In the genomic region with DNA sequence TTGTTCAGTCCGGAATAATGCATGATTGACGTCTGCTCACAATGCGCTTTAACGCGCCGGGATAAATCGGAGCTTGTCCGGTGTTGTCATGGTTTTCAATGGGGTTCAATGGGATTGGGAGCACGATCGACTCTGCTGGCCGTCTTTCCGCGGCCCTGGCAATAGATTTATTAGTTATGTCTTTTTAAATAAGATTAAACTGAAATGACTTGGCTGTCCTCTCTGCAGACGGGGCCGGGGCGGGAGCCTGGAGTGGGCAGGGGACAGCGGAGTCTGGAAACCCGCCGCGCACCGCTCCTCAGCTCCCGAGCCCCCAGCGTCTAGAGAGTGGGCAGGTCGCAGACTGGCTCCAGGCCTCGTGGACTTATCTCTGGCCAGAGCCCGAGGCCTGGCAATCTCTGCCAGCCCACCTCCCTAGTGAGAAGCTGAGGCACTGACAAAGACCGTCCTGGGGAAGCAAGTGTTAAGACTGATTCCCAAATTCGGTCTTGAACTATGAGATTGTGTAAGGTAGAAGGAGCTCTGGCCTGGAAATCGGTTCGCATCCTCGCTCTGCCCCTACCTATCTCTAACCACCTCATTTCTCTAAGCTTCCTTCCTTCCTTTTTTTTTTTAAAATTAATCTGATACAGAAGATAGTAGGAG, we compare ENCODE assay signal across 29 cellular contexts. TPM values are rescaled to one million over a fixed set of nuclear protein-coding genes. Genes with fewer than 3 reads are reported as not detected.
"Had no signal": no experiment of that assay in that cellular context is flagged by ENCODE, and none has a peak within 500 bp of the region (broad histone marks: within the 10 kb centered on the region; RNA-seq: fewer than 3 reads in every experiment).

No MANE protein-coding gene starts in this region.

- H3K9me3 ChIP-seq: gastrocnemius medialis, spleen, suprapubic skin, tibial artery had no signal

- H3K4me2 ChIP-seq: hepatocyte had no signal

- H3K4me3 Mint-ChIP-seq: activated T-helper 17 cell treated with anti-CD3 and anti-CD28 coated beads, Interleukin-2, amount 50 U/mL, for 72 hours; effector memory CD8-positive, alpha-beta T cell; mesothelial cell of epicardium; neural crest cell; T-cell had no signal

- ATAC-seq: activated CD4-positive, CD25-positive, alpha-beta regulatory T cell treated with anti-CD3 and anti-CD28 coated beads, Interleukin-2, amount 50 U/mL, for 24 hours; activated T-helper 17 cell treated with anti-CD3 and anti-CD28 coated beads, Interleukin-2, amount 50 U/mL, for 72 hours; effector memory CD8-positive, alpha-beta T cell; gastrocnemius medialis; right cardiac atrium; T-cell had no signal

- H3K4me1 Mint-ChIP-seq: activated T-helper 17 cell treated with anti-CD3 and anti-CD28 coated beads, Interleukin-2, amount 50 U/mL, for 72 hours; naive B cell; T-cell had no signal

- H3K36me3 ChIP-seq: brain microvascular endothelial cell, gastrocnemius medialis, spleen, suprapubic skin, tibial artery had no signal

- H3K27ac Mint-ChIP-seq: activated T-helper 17 cell treated with anti-CD3 and anti-CD28 coated beads, Interleukin-2, amount 50 U/mL, for 72 hours; effector memory CD8-positive, alpha-beta T cell; mesothelial cell of epicardium; naive B cell; T-cell had no signal

- H3K4me3 ChIP-seq: gastrocnemius medialis, hepatocyte, suprapubic skin, tibial artery had no signal

- DNase-seq: activated CD4-positive, alpha-beta T cell treated with anti-CD3 and anti-CD28 coated beads, Interleukin-2, amount 50 U/mL, for 1 hour; activated CD8-positive, alpha-beta memory T cell treated with anti-CD3 and anti-CD28 coated beads for 24 hours; activated gamma-delta T cell treated with Interleukin-2 at 50 U/mL for 16 hours; activated naive CD4-positive, alpha-beta T cell treated with anti-CD3 and anti-CD28 coated beads, Interleukin-2, amount 50 U/mL, for 16 hours; activated T-cell treated with anti-CD3 and anti-CD28 coated beads, Interleukin-2, amount 50 U/mL, for 1 hour; amniotic stem cell; brain microvascular endothelial cell; caudate nucleus; cortex of kidney; effector memory CD8-positive, alpha-beta T cell; gastrocnemius medialis; naive B cell; right cardiac atrium; spleen; stimulated activated naive CD4-positive, alpha-beta T cell; T-cell; tibial artery had no signal

- H3K36me3 Mint-ChIP-seq: mesothelial cell of epicardium, naive B cell, T-cell had no signal

- H3K79me2 ChIP-seq: hepatocyte had no signal

- H2AFZ ChIP-seq: hepatocyte had no signal

- H3K27ac ChIP-seq: brain microvascular endothelial cell, gastrocnemius medialis, hepatocyte, spleen, suprapubic skin, tibial artery, VCaP had no signal

- H3K9me3 Mint-ChIP-seq: activated T-helper 17 cell treated with anti-CD3 and anti-CD28 coated beads, Interleukin-2, amount 50 U/mL, for 72 hours; effector memory CD8-positive, alpha-beta T cell; mesothelial cell of epicardium; neural crest cell; T-cell had no signal

RNA-seq across cellular contexts. Expression of gene NKX2-8, which starts 1.9 kb away (rescaled TPM):
- total RNA-seq: activated T-helper 17 cell treated with anti-CD3 and anti-CD28 coated beads, Interleukin-2, amount 50 U/mL, for 72 hours; astrocyte; chondrocyte; gastrocnemius medialis; hepatocyte; kidney epithelial cell; mesothelial cell of epicardium; neural crest cell; omental fat pad; right cardiac atrium; spleen; T-cell; ureter had no signal
- polyA plus RNA-seq: hepatocyte, right cardiac atrium, spleen had no signal
